Comparison of ENCODE assay signal across 17 cellular contexts in genomic region chr3:111321786-111322185, GRCh38.
DNase-seq lines count a peak whose midpoint lies in the region; ATAC-seq and TF ChIP-seq lines count a peak whose summit lies in the region.
"Had no signal": no experiment of that assay in that cellular context is flagged by ENCODE, and none has a peak within 500 bp of the region (broad histone marks: within the 10 kb centered on the region; RNA-seq: fewer than 3 reads in every experiment).

No MANE protein-coding gene starts in this region.

- ATAC-seq in gastroesophageal sphincter: no peak
- ATAC-seq in lower lobe of right lung: no peak
- no peak for ATAC-seq in GM21619 (IDR thresholded peaks at IDR 0.05; ENCODE audit: unreplicated experiment)
- ATAC-seq: right cardiac atrium had no signal

- 45 to 59% methylated on average over 4 of the region's 4 CpGs for WGBS in gastroesophageal sphincter (ENCODE audit: low coverage in 1 of 2), 2 donors

- TF ChIP-seq CTCF in MCF 10A (IDR thresholded peaks at IDR 0.05; ENCODE audit: unreplicated experiment): no peak
- TF ChIP-seq CTCF in breast epithelium (IDR thresholded peaks at IDR 0.05): no peak
- no peak for TF ChIP-seq CTCF in gastroesophageal sphincter (IDR thresholded peaks at IDR 0.05)
- TF ChIP-seq CTCF in lower lobe of right lung (IDR thresholded peaks at IDR 0.05): no peak

- H3K36me3 Mint-ChIP-seq in MCF 10A (ENCODE audit: insufficient read depth, unreplicated experiment): no peaks in the 10 kb centered on the region

- H3K4me1 Mint-ChIP-seq in MCF 10A (ENCODE audit: insufficient read depth, unreplicated experiment): peaks cover 12% of the 10 kb centered on the region

- TF ChIP-seq POLR2A in breast epithelium (IDR thresholded peaks at IDR 0.05): no peak
- no peak for TF ChIP-seq POLR2A in gastroesophageal sphincter (IDR thresholded peaks at IDR 0.05)

- CTCF ChIA-PET in MCF 10A (lab: Yijun Ruan, JAX): no interaction called here

- no peak overlapping the region for H3K4me3 Mint-ChIP-seq in MCF 10A (ENCODE audit: unreplicated experiment)
- H3K4me3 Mint-ChIP-seq: activated naive CD8-positive, alpha-beta T cell treated with anti-CD3 and anti-CD28 coated beads, Interleukin-2, amount 10 ng/mL, durations not matched to agents 7 days and 5 days had no signal

- no peaks in the 10 kb centered on the region for H3K36me3 ChIP-seq in breast epithelium
- H3K36me3 ChIP-seq in gastroesophageal sphincter: no peaks in the 10 kb centered on the region
- H3K36me3 ChIP-seq in lower lobe of right lung: no peaks in the 10 kb centered on the region

- H3K27ac ChIP-seq in breast epithelium (no peak overlapping the region), gastroesophageal sphincter (no peak overlapping the region), lower lobe of right lung (no peak overlapping the region)
- H3K27ac ChIP-seq: dorsolateral prefrontal cortex had no signal

- no peaks in the 10 kb centered on the region for H3K4me1 ChIP-seq in breast epithelium
- no peaks in the 10 kb centered on the region for H3K4me1 ChIP-seq in gastroesophageal sphincter
- no peaks in the 10 kb centered on the region for H3K4me1 ChIP-seq in lower lobe of right lung

- H3K9me3 ChIP-seq in breast epithelium: no peaks in the 10 kb centered on the region
- H3K9me3 ChIP-seq in gastroesophageal sphincter: no peaks in the 10 kb centered on the region
- no peaks in the 10 kb centered on the region for H3K9me3 ChIP-seq in lower lobe of right lung

- POLR2A ChIA-PET in MCF 10A (lab: Yijun Ruan, JAX): interaction anchor here (1.2 kb wide), 1 partner anchor 11 kb away, joined by 3 read pairs; no protein-coding TSS in a partner anchor

- H3K27me3 ChIP-seq in breast epithelium (no peaks in the 10 kb centered on the region), gastroesophageal sphincter (no peaks in the 10 kb centered on the region), lower lobe of right lung (ENCODE audit: low read depth) (no peaks in the 10 kb centered on the region)
- H3K27me3 ChIP-seq: dorsolateral prefrontal cortex had no signal

- H3K27ac Mint-ChIP-seq in MCF 10A (ENCODE audit: low read depth, unreplicated experiment): no peak overlapping the region
- H3K27ac Mint-ChIP-seq: activated naive CD8-positive, alpha-beta T cell treated with anti-CD3 and anti-CD28 coated beads, Interleukin-2, amount 10 ng/mL, durations not matched to agents 7 days and 5 days had no signal

- DNase-seq in MCF 10A (ENCODE audit: unreplicated experiment): peak; percentile 14
- DNase-seq in breast epithelium (ENCODE audit: low spot score in 2 of 2): no peak
- DNase-seq in NCI-H146 treated with DMSO at 0.1 percent for 48 hours (lab: John Stamatoyannopoulos, UW; ENCODE audit: unreplicated experiment): peak; percentile 32
- peak; percentile 41 for DNase-seq in dermis blood vessel endothelial cell
- DNase-seq in occipital lobe (lab: John Stamatoyannopoulos, UW): no peak
- DNase-seq in lower lobe of right lung: no peak
- DNase-seq: activated naive CD8-positive, alpha-beta T cell treated with anti-CD3 and anti-CD28 coated beads, Interleukin-2, amount 10 ng/mL, durations not matched to agents 7 days and 5 days; activated T-cell treated with anti-CD3 and anti-CD28 coated beads, Interleukin-2, amount 50 U/mL, for 48 hours; COR-L47; dorsolateral prefrontal cortex; midbrain; MV-4-11; NCI-H446; nucleus accumbens; right cardiac atrium had no signal

- H3K4me3 ChIP-seq in breast epithelium (no peak overlapping the region), gastroesophageal sphincter (no peak overlapping the region), lower lobe of right lung (no peak overlapping the region)
- H3K4me3 ChIP-seq: dorsolateral prefrontal cortex had no signal

- TF ChIP-seq EP300 in gastroesophageal sphincter (IDR thresholded peaks at IDR 0.05): no peak

- BruUV-seq in MCF 10A (replicated peaks; lab: Mats Ljungman, UMichigan): no TSS peak

- intact Hi-C loops in MCF 10A (cut with micrococcal nuclease): no loop called here
- intact Hi-C loops in breast epithelium (cut with DNase I; ENCODE audit: low total_unique reads): loop anchor here (2.0 kb wide), 1 partner anchor 43 kb away; no protein-coding TSS in a partner anchor
- intact Hi-C loops in lower lobe of right lung (cut with DNase I): no loop called here

- H3K27me3 Mint-ChIP-seq in MCF 10A (ENCODE audit: insufficient read depth, unreplicated experiment): no peaks in the 10 kb centered on the region
- H3K27me3 Mint-ChIP-seq: activated naive CD8-positive, alpha-beta T cell treated with anti-CD3 and anti-CD28 coated beads, Interleukin-2, amount 10 ng/mL, durations not matched to agents 7 days and 5 days had no signal

- H3K9me3 Mint-ChIP-seq in MCF 10A (ENCODE audit: unreplicated experiment): no peaks in the 10 kb centered on the region

Comparison
In these comparisons a context has a peak if more than half of its experiments do, and no peak if none do; other contexts are left out.
1. DNase-seq: peak in MCF 10A (single experiment), NCI-H146 treated with DMSO at 0.1 percent for 48 hours (single experiment) and dermis blood vessel endothelial cell (single experiment); none in breast epithelium (0 of 2), occipital lobe (single experiment) and lower lobe of right lung (single experiment).